Comparison of ENCODE assay signal across 8 cellular contexts in genomic region chr13:50129923-50130685, GRCh38.
DNase-seq lines count a peak whose midpoint lies in the region; ATAC-seq and TF ChIP-seq lines count a peak whose summit lies in the region.

No MANE protein-coding gene starts in this region.

- peak; percentile 34 for DNase-seq in stimulated activated CD4-positive, alpha-beta T cell treated with anti-CD3 and anti-CD28 coated beads, Interleukin-12 subunit alpha, Interleukin-12 subunit beta, amount 100 ng/mL, for 4 hours
- DNase-seq in stimulated activated CD4-positive, alpha-beta T cell treated with anti-CD3 and anti-CD28 coated beads, Interleukin-2, amount 100 ng/mL, for 48 hours, result no peak
- DNase-seq in activated CD4-positive, alpha-beta T cell treated with anti-CD3 and anti-CD28 coated beads, Interleukin-2, amount 10 ng/mL, durations not matched to agents 24 days and 14 days, result peak; percentile 81
- DNase-seq in erythroblast (lab: John Stamatoyannopoulos, UW) (peak; percentile 63 to 72), NCI-H187 (lab: John Stamatoyannopoulos, UW) (no peak)
- peak in 6 of 10 donors; percentile 21 to 56 (median 35) for DNase-seq in naive thymus-derived CD8-positive, alpha-beta T cell
- no peak for DNase-seq in NK-92 treated with Interleukin-12 subunit alpha and Interleukin-12 subunit beta, amount 100 ng/mL, for 24 hours (lab: John Stamatoyannopoulos, UW)

- peak overlapping the region; percentile 77 for H3K4me3 Mint-ChIP-seq in activated CD4-positive, alpha-beta T cell treated with anti-CD3 and anti-CD28 coated beads, Interleukin-2, amount 10 ng/mL, durations not matched to agents 24 days and 14 days
- H3K4me3 Mint-ChIP-seq in naive thymus-derived CD8-positive, alpha-beta T cell, result peak overlapping the region; percentile 29 to 89 (median 72)

- intact Hi-C loops in activated CD4-positive, alpha-beta T cell treated with anti-CD3 and anti-CD28 coated beads, Interleukin-2, amount 10 ng/mL, durations not matched to agents 24 days and 14 days (cut with micrococcal nuclease), result loop anchor here (2.0 to 10.0 kb wide), 6 partner anchors 37 to 1625 kb away; partner anchors contain the start of gene KPNA3

- TF ChIP-seq POLR2A in erythroblast (IDR thresholded peaks at IDR 0.05; ENCODE audit: low read length), result no peak

- H3K4me1 Mint-ChIP-seq in activated CD4-positive, alpha-beta T cell treated with anti-CD3 and anti-CD28 coated beads, Interleukin-2, amount 10 ng/mL, durations not matched to agents 24 days and 14 days, result peaks cover 52% of the 10 kb centered on the region
- peaks cover 12 to 56% (median 41%) of the 10 kb centered on the region in 4 donors for H3K4me1 Mint-ChIP-seq in naive thymus-derived CD8-positive, alpha-beta T cell

- peaks cover 14% of the 10 kb centered on the region for H3K9me3 Mint-ChIP-seq in activated CD4-positive, alpha-beta T cell treated with anti-CD3 and anti-CD28 coated beads, Interleukin-2, amount 10 ng/mL, durations not matched to agents 24 days and 14 days
- H3K9me3 Mint-ChIP-seq in naive thymus-derived CD8-positive, alpha-beta T cell, result peaks cover 0 to 3% (median 0%) of the 10 kb centered on the region in 9 donors

- peaks cover 12% of the 10 kb centered on the region for H3K36me3 Mint-ChIP-seq in activated CD4-positive, alpha-beta T cell treated with anti-CD3 and anti-CD28 coated beads, Interleukin-2, amount 10 ng/mL, durations not matched to agents 24 days and 14 days (ENCODE audit: low read depth)
- H3K36me3 Mint-ChIP-seq in naive thymus-derived CD8-positive, alpha-beta T cell, result peaks cover 0 to 5% (median 0%) of the 10 kb centered on the region in 3 donors

- no peak for ATAC-seq in naive thymus-derived CD8-positive, alpha-beta T cell
- no peak for ATAC-seq in HG03196 (IDR thresholded peaks at IDR 0.05; ENCODE audit: unreplicated experiment)

- H3K27ac Mint-ChIP-seq in activated CD4-positive, alpha-beta T cell treated with anti-CD3 and anti-CD28 coated beads, Interleukin-2, amount 10 ng/mL, durations not matched to agents 24 days and 14 days, result peak overlapping the region; percentile 56
- peak overlapping the region in 4 of 10 donors; percentile 36 to 87 (median 78) for H3K27ac Mint-ChIP-seq in naive thymus-derived CD8-positive, alpha-beta T cell

- POLR2A ChIA-PET in naive thymus-derived CD8-positive, alpha-beta T cell (lab: Charles Lee), result interaction anchor here (0.6 to 1.9 kb wide), 3 partner anchors 125 to 780 kb away, joined by 4 to 5 read pairs (median 4); partner anchors contain the start of genes RNASEH2B and TRIM13

- peaks cover 49% of the 10 kb centered on the region for H3K27me3 Mint-ChIP-seq in activated CD4-positive, alpha-beta T cell treated with anti-CD3 and anti-CD28 coated beads, Interleukin-2, amount 10 ng/mL, durations not matched to agents 24 days and 14 days
- H3K27me3 Mint-ChIP-seq in naive thymus-derived CD8-positive, alpha-beta T cell, result peaks cover 36 to 91% (median 47%) of the 10 kb centered on the region in 5 donors

Comparison
In these comparisons a context has a peak if more than half of its experiments do, and no peak if none do; other contexts are left out.
1. DNase-seq: peak in stimulated activated CD4-positive, alpha-beta T cell treated with anti-CD3 and anti-CD28 coated beads, Interleukin-12 subunit alpha, Interleukin-12 subunit beta, amount 100 ng/mL, for 4 hours (single experiment), activated CD4-positive, alpha-beta T cell treated with anti-CD3 and anti-CD28 coated beads, Interleukin-2, amount 10 ng/mL, durations not matched to agents 24 days and 14 days (single experiment), erythroblast (2 of 2) and naive thymus-derived CD8-positive, alpha-beta T cell (6 of 10); none in stimulated activated CD4-positive, alpha-beta T cell treated with anti-CD3 and anti-CD28 coated beads, Interleukin-2, amount 100 ng/mL, for 48 hours (0 of 2), NK-92 treated with Interleukin-12 subunit alpha and Interleukin-12 subunit beta, amount 100 ng/mL, for 24 hours (single experiment) and NCI-H187 (0 of 2).